1 cellular context compared by ENCODE assay signal in genomic region chr16:48366165-48367093, GRCh38.
TF ChIP-seq lines count a peak whose summit lies in the region.

No MANE protein-coding gene starts in this region.

TF ChIP-seq in GM12878, 131 proteins besides CTCF, POLR2A, EP300 and RAD21 (continued from another document and continues in another):
- TF ChIP-seq BMI1 (IDR thresholded peaks at IDR 0.05; ENCODE audit: borderline replicate concordance) (no peak), NKRF (conservative IDR thresholded peaks at IDR 0.05) (no peak), KDM1A (IDR thresholded peaks at IDR 0.05; ENCODE audit: borderline replicate concordance) (no peak), NBN (IDR thresholded peaks at IDR 0.05) (peak; percentile 54; the same call in 1 of the 2 replicates), TCF12 (IDR thresholded peaks at IDR 0.05; ENCODE audit: low read depth, low read length) (0 out of 2 replicates have a peak, but pooled peaks have one; percentile 21), SIN3A (IDR thresholded peaks at IDR 0.05; ENCODE audit: low read depth, low read length) (0 out of 2 replicates have a peak, but pooled peaks have one; percentile 24), CEBPB (IDR thresholded peaks at IDR 0.05; ENCODE audit: borderline replicate concordance in 1 of 2, low read depth in 2 of 2, low read length in 2 of 2) (peak in 1 of 2 experiments; percentile 45; a peak in 1 of 4 replicates), MEF2B (IDR thresholded peaks at IDR 0.05; ENCODE audit: partially characterized antibody, poor library complexity, severe bottlenecking) (peak; percentile 12), POU2F2 (IDR thresholded peaks at IDR 0.05; ENCODE audit: borderline replicate concordance, low read depth, low read length) (peak; percentile 93; the same call in 2 of the 3 replicates), SKIL (IDR thresholded peaks at IDR 0.05; ENCODE audit: low read depth, poor library complexity, severe bottlenecking) (peak; percentile 59), POLR2AphosphoS2 (IDR thresholded peaks at IDR 0.05; ENCODE audit: low read depth, low read length) (no peak), MLLT1 (IDR thresholded peaks at IDR 0.05) (0 out of 2 replicates have a peak, but pooled peaks have one; percentile 35), STAT3 (IDR thresholded peaks at IDR 0.05; ENCODE audit: low read depth, low read length) (no peak; the same call in 1 of the 2 replicates), YY1 (IDR thresholded peaks at IDR 0.05; ENCODE audit: low read depth, low read length) (no peak), PAX5 (IDR thresholded peaks at IDR 0.05; ENCODE audit: borderline replicate concordance, low read depth, low read length) (peak; percentile 55), E2F4 (IDR thresholded peaks at IDR 0.05; ENCODE audit: low read depth, low read length) (no peak), EGR1 (IDR thresholded peaks at IDR 0.05; ENCODE audit: borderline replicate concordance in 1 of 2, low read depth in 2 of 2, low read length in 2 of 2) (no peak), KLF5 (IDR thresholded peaks at IDR 0.05; ENCODE audit: partially characterized antibody) (no peak), BCL11A (IDR thresholded peaks at IDR 0.05; ENCODE audit: low read depth, low read length) (peak; percentile 71; the same call in 1 of the 2 replicates), CREB1 (IDR thresholded peaks at IDR 0.05; ENCODE audit: low read depth) (peak; percentile 80), PML (IDR thresholded peaks at IDR 0.05; ENCODE audit: low read length) (peak; percentile 73), PBX3 (IDR thresholded peaks at IDR 0.05; ENCODE audit: insufficient replicate concordance, low read depth, low read length) (peak; percentile 1), MAX (IDR thresholded peaks at IDR 0.05; ENCODE audit: low read depth, low read length) (0 out of 2 replicates have a peak, but pooled peaks have one; percentile 13), IKZF2 (IDR thresholded peaks at IDR 0.05) (peak; percentile 55 to 64; a peak in 3 of 4 replicates), ZBTB40 (IDR thresholded peaks at IDR 0.05; ENCODE audit: borderline replicate concordance) (peak; percentile 72), HCFC1 (IDR thresholded peaks at IDR 0.05; ENCODE audit: low read length) (no peak), HDAC2 (IDR thresholded peaks at IDR 0.05) (no peak), MTA3 (IDR thresholded peaks at IDR 0.05; ENCODE audit: borderline replicate concordance, low read length) (peak; percentile 72; the same call in 1 of the 2 replicates), MYC (IDR thresholded peaks at IDR 0.05; ENCODE audit: insufficient read depth, insufficient read length, insufficient replicate concordance, low read length, severe bottlenecking) (no peak), NFXL1 (IDR thresholded peaks at IDR 0.05; ENCODE audit: borderline replicate concordance) (no peak), PKNOX1 (IDR thresholded peaks at IDR 0.05) (0 out of 2 replicates have a peak, but pooled peaks have one; percentile 10), IRF4 (IDR thresholded peaks at IDR 0.05; ENCODE audit: low read depth, low read length) (0 out of 2 replicates have a peak, but pooled peaks have one; percentile 12), NFIC (IDR thresholded peaks at IDR 0.05; ENCODE audit: low read depth, low read length) (peak; percentile 77), ATF2 (IDR thresholded peaks at IDR 0.05; ENCODE audit: low read length) (peak; percentile 90), ZBTB11 (CRISPR knock-in tag; IDR thresholded peaks at IDR 0.05) (no peak), ZNF384 (IDR thresholded peaks at IDR 0.05; ENCODE audit: borderline replicate concordance, low read depth, low read length) (no peak)
